16 cellular contexts compared by ENCODE assay signal in genomic region chr21:16539041-16539440, GRCh38.
"Had no signal": no experiment of that assay in that cellular context is flagged by ENCODE, and none has a peak within 500 bp of the region (broad histone marks: within the 10 kb centered on the region; RNA-seq: fewer than 3 reads in every experiment).

No MANE protein-coding gene starts in this region.

- H3K9me3 ChIP-seq: body of pancreas, lower lobe of right lung, mucosa of descending colon, prostate gland, SJSA1, thoracic aorta had no signal

- H3K36me3 ChIP-seq: lower lobe of right lung, prostate gland, SJSA1, thoracic aorta, WERI-Rb-1 had no signal

- H3K27ac ChIP-seq: body of pancreas, lower lobe of right lung, SJSA1, thoracic aorta, WERI-Rb-1 had no signal

- H3K4me3 ChIP-seq: body of pancreas, lower lobe of right lung, mucosa of descending colon, prostate gland, SJSA1, thoracic aorta had no signal

- H3K27me3 ChIP-seq: body of pancreas, SJSA1 had no signal

- H3K4me1 ChIP-seq: lower lobe of right lung, prostate gland had no signal

- ATAC-seq: body of pancreas; lower lobe of right lung; mucosa of descending colon; stimulated activated naive CD8-positive, alpha-beta T cell treated with anti-CD3 and anti-CD28 coated beads, Interleukin-15, Interleukin-2, amounts not matched to agents 100 U/mL and 50 U/mL, for 24 hours had no signal

- DNase-seq: activated CD4-positive, alpha-beta T cell treated with anti-CD3 and anti-CD28 coated beads for 4 hours; activated CD8-positive, alpha-beta memory T cell treated with anti-CD3 and anti-CD28 coated beads for 24 hours; activated naive CD4-positive, alpha-beta T cell treated with anti-CD3 and anti-CD28 coated beads for 36 hours; body of pancreas; kidney glomerular epithelial cell; lower lobe of right lung; mucosa of descending colon; nephron progenitor cell; stimulated activated CD4-positive, alpha-beta T cell treated with anti-CD3 and anti-CD28 coated beads, Interleukin-4, amount 100 ng/mL, for 1 hour; stimulated activated CD8-positive, alpha-beta memory T cell treated with anti-CD3 and anti-CD28 coated beads, Interleukin-4, amount 100 ng/mL, for 48 hours; stimulated activated naive CD8-positive, alpha-beta T cell treated with anti-CD3 and anti-CD28 coated beads, Interleukin-15, Interleukin-2, amounts not matched to agents 100 U/mL and 50 U/mL, for 24 hours; T1000; WERI-Rb-1 had no signal
